In the genomic region with DNA sequence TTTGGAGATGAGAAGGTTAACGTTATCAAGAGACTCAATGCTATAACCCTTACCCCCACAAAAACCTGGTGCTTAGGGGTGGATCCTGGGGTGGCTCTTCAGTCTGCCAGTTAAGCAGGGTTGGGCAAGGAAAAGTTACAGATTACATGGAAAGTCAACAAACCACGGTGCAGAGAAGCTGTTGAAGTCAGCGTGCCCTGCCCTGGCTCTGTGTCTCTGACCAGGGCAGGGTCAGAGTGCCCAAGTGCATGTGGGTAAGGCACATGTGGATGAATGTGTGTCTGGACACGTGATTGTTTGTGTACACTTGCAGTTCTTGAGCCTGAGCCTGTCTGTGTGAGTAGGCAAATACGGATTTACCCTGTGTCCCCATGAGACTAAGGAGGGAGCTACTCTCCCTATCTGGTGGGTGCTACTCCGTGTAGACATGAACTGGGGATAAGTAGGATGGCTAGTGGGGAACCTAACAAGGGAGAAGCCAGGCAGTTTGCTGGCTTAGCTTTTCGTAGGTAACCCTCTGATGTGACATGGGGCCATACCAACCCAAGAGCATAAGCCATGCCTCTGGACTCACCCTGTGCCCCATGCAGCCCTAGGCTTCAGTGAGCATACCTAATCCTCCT, we compare ENCODE assay signal across 12 cellular contexts. TPM values are rescaled to one million over a fixed set of nuclear protein-coding genes. Genes with fewer than 3 reads are reported as not detected.
DNase-seq lines count a peak whose midpoint lies in the region; ATAC-seq, FAIRE-seq and TF ChIP-seq lines count a peak whose summit lies in the region.
"Had no signal": no experiment of that assay in that cellular context is flagged by ENCODE, and none has a peak within 500 bp of the region (broad histone marks: within the 10 kb centered on the region; RNA-seq: fewer than 3 reads in every experiment).

No MANE protein-coding gene starts in this region.

- dilution Hi-C loops in endothelial cell of umbilical vein (cut with MboI; ENCODE audit: extremely low pct_ligation_motif_present, low sequenced_read_pairs), result no loop called here

- H3K36me3 ChIP-seq in endothelial cell of umbilical vein (ENCODE audit: control insufficient read depth in 2 of 2, extremely low read depth in 1 of 2, insufficient read depth in 2 of 2, low read length in 2 of 2), result peaks cover 14 to 22% of the 10 kb centered on the region in 2 experiments
- H3K36me3 ChIP-seq in muscle layer of duodenum (ENCODE audit: control insufficient read depth in 1 of 2, insufficient read depth in 2 of 2, low read length in 2 of 2), result peaks cover 17 to 18% of the 10 kb centered on the region in 2 donors

- TF ChIP-seq POLR2A in endothelial cell of umbilical vein (IDR thresholded peaks at IDR 0.05; ENCODE audit: low read depth, low read length) (no peak), H54 (IDR thresholded peaks at IDR 0.05; ENCODE audit: low read depth, low read length) (no peak)

- no peak overlapping the region for H3K4me3 Mint-ChIP-seq in immature natural killer cell

- in situ Hi-C loops in ACHN (cut with HindIII; ENCODE audit: low pct_ligation_motif_present, low pct_unique_long_range_greater_than_20kb, low sequenced_read_pairs), result loop anchor here (25.0 kb wide), 1 partner anchor 89 kb away; no protein-coding TSS in a partner anchor

- ATAC-seq in HG02759 (IDR thresholded peaks at IDR 0.05; ENCODE audit: unreplicated experiment), result no peak

- FAIRE-seq in endothelial cell of umbilical vein (lab: Jason Lieb, UNC) (no peak), H54 (lab: Jason Lieb, UNC) (no peak)
- FAIRE-seq: urothelium cell line had no signal

- H3K79me2 ChIP-seq in endothelial cell of umbilical vein (ENCODE audit: control insufficient read depth, insufficient read depth, low read length), result peaks cover 82% of the 10 kb centered on the region

- peak; percentile 43 for DNase-seq in ACHN
- peak; percentile 49 for DNase-seq in LHCN-M2 (ENCODE audit: low read depth)
- peak; percentile 17 for DNase-seq in endothelial cell of umbilical vein (ENCODE audit: low read depth, low spot score)
- no peak for DNase-seq in immature natural killer cell
- DNase-seq in NCI-H2029 (lab: John Stamatoyannopoulos, UW), result no peak
- DNase-seq in H54 (ENCODE audit: insufficient read length, low spot score), result no peak
- DNase-seq: activated CD4-positive, alpha-beta T cell treated with anti-CD3 and anti-CD28 coated beads for 1 hour; CD4-positive, alpha-beta T cell had no signal

- no TSS peak for BruUV-seq in endothelial cell of umbilical vein (replicated peaks; lab: Mats Ljungman, UMichigan)

- peaks cover 3% of the 10 kb centered on the region for H4K20me1 ChIP-seq in endothelial cell of umbilical vein (replicated peaks; ENCODE audit: control insufficient read depth, extremely low read depth, insufficient read depth, low read length)

- peak overlapping the region; percentile 38 for H3K27ac ChIP-seq in endothelial cell of umbilical vein (ENCODE audit: insufficient read depth, low read depth, low read length)
- peak overlapping the region; percentile 58 for H3K27ac ChIP-seq in muscle layer of duodenum (ENCODE audit: low read length)

- peak overlapping the region; percentile 49 for H3K4me2 ChIP-seq in endothelial cell of umbilical vein (ENCODE audit: insufficient read depth, low read length)

- H3K4me1 Mint-ChIP-seq in immature natural killer cell, result peaks cover 31 to 36% of the 10 kb centered on the region in 2 donors

- no peak overlapping the region for H3K9ac ChIP-seq in endothelial cell of umbilical vein (replicated peaks; ENCODE audit: extremely low read depth, insufficient read depth, low read length)

- intact Hi-C loops in endothelial cell of umbilical vein (cut with micrococcal nuclease), result no loop called here

- H3K9me1 ChIP-seq in endothelial cell of umbilical vein (replicated peaks; ENCODE audit: control insufficient read depth, extremely low read depth, insufficient read depth, low read length), result no peaks in the 10 kb centered on the region

- no peaks in the 10 kb centered on the region for H3K36me3 Mint-ChIP-seq in immature natural killer cell
- H3K36me3 Mint-ChIP-seq: IgD-negative memory B cell had no signal

- H3K4me3 ChIP-seq in endothelial cell of umbilical vein (replicated peaks in 1 of 3; ENCODE audit: insufficient read depth in 1 of 3, low read depth in 1 of 3, low read length in 3 of 3) (no peak overlapping the region), muscle layer of duodenum (ENCODE audit: low read depth in 1 of 2, low read length in 2 of 2) (peak overlapping the region; percentile 49 to 99)

- CTCF ChIA-PET in endothelial cell of umbilical vein (lab: Charles Lee), result interaction anchor here (1.0 to 6.8 kb wide), 8 partner anchors 12 to 112 kb away, joined by 3 to 48 read pairs (median 6); no protein-coding TSS in a partner anchor

- H3K27me3 Mint-ChIP-seq in immature natural killer cell (ENCODE audit: low read depth in 3 of 3), result peaks cover 20 to 24% (median 21%) of the 10 kb centered on the region in 3 donors

- H3K9me3 Mint-ChIP-seq in immature natural killer cell, result peaks cover 0 to 6% (median 1%) of the 10 kb centered on the region in 6 donors
- H3K9me3 Mint-ChIP-seq: CD4-positive, alpha-beta T cell; IgD-negative memory B cell had no signal

- H3K9me3 ChIP-seq in endothelial cell of umbilical vein (replicated peaks; ENCODE audit: control insufficient read depth, insufficient read depth, low read length) (no peaks in the 10 kb centered on the region), muscle layer of duodenum (ENCODE audit: control insufficient read depth in 1 of 2, low read length in 2 of 2) (no peaks in the 10 kb centered on the region)

- no peak for TF ChIP-seq CTCF in endothelial cell of umbilical vein (IDR thresholded peaks at IDR 0.05; ENCODE audit: extremely low read depth in 1 of 2, insufficient read depth in 1 of 2, low read depth in 1 of 2, low read length in 2 of 2)

- H3K27me3 ChIP-seq in endothelial cell of umbilical vein (ENCODE audit: control insufficient read depth in 2 of 2, insufficient read depth in 2 of 2, low read length in 2 of 2) (no peaks in the 10 kb centered on the region), muscle layer of duodenum (ENCODE audit: low read depth, low read length) (no peaks in the 10 kb centered on the region)

- POLR2A ChIA-PET in endothelial cell of umbilical vein (lab: Charles Lee), result no interaction called here

- H3K27ac Mint-ChIP-seq in immature natural killer cell, result no peak overlapping the region
- H3K27ac Mint-ChIP-seq: CD4-positive, alpha-beta T cell; IgD-negative memory B cell had no signal

- H3K4me1 ChIP-seq in endothelial cell of umbilical vein (ENCODE audit: control insufficient read depth, extremely low read depth, insufficient read depth, low read length) (peaks cover 53% of the 10 kb centered on the region), muscle layer of duodenum (ENCODE audit: control insufficient read depth in 1 of 2, insufficient read depth in 2 of 2, low read length in 2 of 2) (peaks cover 31 to 76% of the 10 kb centered on the region in 2 donors)

- H2AFZ ChIP-seq in endothelial cell of umbilical vein (ENCODE audit: low read depth, low read length), result no peak overlapping the region

TF ChIP-seq in endothelial cell of umbilical vein, 7 proteins besides CTCF, POLR2A, EP300 and RAD21:
- TF ChIP-seq MAX (IDR thresholded peaks at IDR 0.05; ENCODE audit: insufficient read depth, insufficient read length) (peak; percentile 50), MYC (IDR thresholded peaks at IDR 0.05; ENCODE audit: low read depth, low read length) (no peak), FOS (IDR thresholded peaks at IDR 0.05; ENCODE audit: borderline replicate concordance, insufficient read depth, low read length) (no peak)
TF ChIP-seq in endothelial cell of umbilical vein: peak in this region for 1.

RNA-seq across cellular contexts. Expression of gene IGFBP4, which starts 5.5 kb away (rescaled TPM):
- total RNA-seq in LHCN-M2 (2014; rRNA removed), result 47.5 and 55.3 TPM in 2 replicates
- polyA plus RNA-seq in LHCN-M2 (2012), result 553 TPM
- 585 and 618 TPM in 2 replicates for total RNA-seq in endothelial cell of umbilical vein
- 369 and 377 TPM in 2 replicates for polyA plus RNA-seq in endothelial cell of umbilical vein
- 416 and 442 TPM in 2 replicates for polyA plus RNA-seq in endothelial cell of umbilical vein (2011; cell fraction: cytosol; rRNA removed)
- polyA plus RNA-seq in endothelial cell of umbilical vein (2011; cell fraction: nucleus; rRNA removed), result 150 and 157 TPM in 2 replicates
- polyA plus RNA-seq in endothelial cell of umbilical vein (2012), result 404 and 527 TPM in 2 replicates
- polyA minus RNA-seq in endothelial cell of umbilical vein, result 329 and 350 TPM in 2 replicates
- polyA minus RNA-seq in endothelial cell of umbilical vein (2011; cell fraction: cytosol; rRNA and poly(A)+ RNA removed), result not detected
- polyA minus RNA-seq in endothelial cell of umbilical vein (2011; cell fraction: nucleus; rRNA and poly(A)+ RNA removed), result 59.6 and 64.4 TPM in 2 replicates
- polyA plus RNA-seq in immature natural killer cell, result 10 to 100 TPM; 22.3 to 41.7 (median 36.2) TPM

RNA-seq across cellular contexts. Expression of gene TOP2A, which starts 31.1 kb away (rescaled TPM):
- total RNA-seq in LHCN-M2 (2014; rRNA removed), result 264 and 349 TPM in 2 replicates
- polyA plus RNA-seq in LHCN-M2 (2012), result 54.4 TPM
- 149 and 160 TPM in 2 replicates for total RNA-seq in endothelial cell of umbilical vein
- 25.5 and 31.3 TPM in 2 replicates for polyA plus RNA-seq in endothelial cell of umbilical vein
- 47.0 and 56.2 TPM in 2 replicates for polyA plus RNA-seq in endothelial cell of umbilical vein (2011; cell fraction: cytosol; rRNA removed)
- polyA plus RNA-seq in endothelial cell of umbilical vein (2011; cell fraction: nucleus; rRNA removed), result 57.3 and 98.0 TPM in 2 replicates
- polyA plus RNA-seq in endothelial cell of umbilical vein (2012), result 48.2 and 143 TPM in 2 replicates
- polyA minus RNA-seq in endothelial cell of umbilical vein, result 25.2 and 29.2 TPM in 2 replicates
- 107 TPM for polyA minus RNA-seq in endothelial cell of umbilical vein (2011; cell fraction: cytosol; rRNA and poly(A)+ RNA removed)
- polyA minus RNA-seq in endothelial cell of umbilical vein (2011; cell fraction: nucleus; rRNA and poly(A)+ RNA removed), result 26.2 and 41.6 TPM in 2 replicates
- polyA plus RNA-seq in immature natural killer cell, result 1 to 10 TPM in 2 of 3 donors, under 1 TPM in 1; 0.80 to 2.4 (median 2.2) TPM
- polyA plus RNA-seq: IgD-negative memory B cell had no signal

RNA-seq across cellular contexts. Expression of gene TNS4, which starts 52.7 kb away (rescaled TPM):
- total RNA-seq in LHCN-M2 (2014; rRNA removed) (not detected in 2 replicates), endothelial cell of umbilical vein (not detected in 2 replicates)
- 0.05 TPM for polyA plus RNA-seq in LHCN-M2 (2012)
- polyA plus RNA-seq in endothelial cell of umbilical vein (not detected in 2 replicates), immature natural killer cell (under 1 TPM in 1 of 3 donors, not detected in 2; 0.12 TPM)
- polyA plus RNA-seq in endothelial cell of umbilical vein (2011; cell fraction: cytosol; rRNA removed), result not detected in 2 replicates
- polyA plus RNA-seq in endothelial cell of umbilical vein (2011; cell fraction: nucleus; rRNA removed), result not detected in 2 replicates
- not detected in 2 replicates for polyA plus RNA-seq in endothelial cell of umbilical vein (2012)
- polyA minus RNA-seq in endothelial cell of umbilical vein, result not detected in 2 replicates
- polyA minus RNA-seq in endothelial cell of umbilical vein (2011; cell fraction: cytosol; rRNA and poly(A)+ RNA removed), result 10.8 TPM
- not detected in 2 replicates for polyA minus RNA-seq in endothelial cell of umbilical vein (2011; cell fraction: nucleus; rRNA and poly(A)+ RNA removed)
- polyA plus RNA-seq: IgD-negative memory B cell had no signal

Comparison
In these comparisons a context has a peak if more than half of its experiments do, and no peak if none do; other contexts are left out.
1. DNase-seq: peak in ACHN (single experiment), LHCN-M2 (single experiment) and endothelial cell of umbilical vein (single experiment); none in immature natural killer cell (0 of 3), NCI-H2029 (single experiment) and H54 (single experiment).
2. H3K4me3 ChIP-seq: peak in muscle layer of duodenum (2 of 2); none in endothelial cell of umbilical vein (0 of 3).
3. RNA of gene IGFBP4, which starts 5.5 kb away (total RNA-seq): 585 to 618 TPM in endothelial cell of umbilical vein; 47.5 to 55.3 TPM in LHCN-M2; every median in the first group is over 10 times any median in the second.